10 cellular contexts compared by ENCODE assay signal in the genomic region with DNA sequence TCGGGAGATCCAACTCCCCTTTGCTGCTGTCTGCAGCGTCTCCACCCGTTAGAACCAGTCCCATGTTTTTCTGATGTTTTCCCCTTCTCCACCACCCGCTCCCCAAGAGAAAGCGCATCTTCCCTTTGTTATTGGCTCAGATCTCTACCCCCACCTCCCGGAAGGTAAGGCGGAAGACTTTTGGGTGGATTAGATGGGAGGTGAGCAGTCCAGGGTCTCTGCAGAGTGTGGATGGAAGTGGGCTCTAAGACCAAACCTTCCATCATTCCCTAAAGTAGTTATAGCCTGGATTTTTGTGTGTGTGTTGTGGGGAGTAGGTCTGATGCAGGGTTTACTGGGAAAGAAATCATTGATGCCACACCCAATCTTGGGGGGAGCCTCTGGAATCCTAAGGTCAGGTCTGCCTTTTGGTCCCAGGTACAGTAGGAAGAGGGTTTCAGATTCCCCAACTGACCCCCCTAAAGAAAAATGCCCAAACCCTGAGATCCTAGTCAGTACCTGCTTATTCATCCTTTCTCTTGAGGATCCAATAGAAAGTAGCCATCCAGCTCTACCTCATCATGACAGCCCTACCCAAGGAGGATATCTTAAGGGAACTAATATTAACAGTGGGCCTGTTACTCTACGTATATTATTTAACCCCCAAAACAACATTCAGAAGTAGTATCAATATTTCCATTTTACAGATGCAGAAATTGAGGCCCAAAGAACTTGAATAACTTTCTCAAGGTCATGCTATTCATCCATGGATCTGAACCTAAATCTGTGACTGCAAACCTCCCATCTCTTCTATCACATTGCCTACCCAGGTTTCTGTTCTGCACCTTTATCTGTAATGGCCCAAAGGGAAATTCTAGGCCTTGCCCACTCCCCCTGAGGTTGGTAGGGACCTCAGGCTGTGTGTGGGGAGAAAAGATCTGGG. TPM values are rescaled to one million over a fixed set of nuclear protein-coding genes. Genes with fewer than 3 reads are reported as not detected.
DNase-seq lines count a peak whose midpoint lies in the region; ATAC-seq, FAIRE-seq and TF ChIP-seq lines count a peak whose summit lies in the region.
"Had no signal": no experiment of that assay in that cellular context is flagged by ENCODE, and none has a peak within 500 bp of the region (broad histone marks: within the 10 kb centered on the region; RNA-seq: fewer than 3 reads in every experiment).

No MANE protein-coding gene starts in this region.

- ATAC-seq in SK-N-SH treated with all-trans-retinoic acid at 6 μM for 48 hours (no peak), activated B cell treated with CpG ODN at 0.5 μM for 24 hours (ENCODE audit: low read depth) (no peak), HG03469 (IDR thresholded peaks at IDR 0.05; ENCODE audit: unreplicated experiment) (no peak)

- H3K4me1 ChIP-seq in SK-N-SH (ENCODE audit: control insufficient read depth in 1 of 2, insufficient read depth in 2 of 2, low read depth in 1 of 2, low read length in 1 of 2) = peaks cover 8 to 39% of the 10 kb centered on the region in 2 experiments

- H3K4me1 Mint-ChIP-seq in activated B cell treated with CpG ODN at 0.5 μM for 24 hours = peaks cover 26% of the 10 kb centered on the region

- no peaks in the 10 kb centered on the region for H3K9me3 Mint-ChIP-seq in activated B cell treated with CpG ODN at 0.5 μM for 24 hours

- TF ChIP-seq EP300 in SK-N-SH (IDR thresholded peaks at IDR 0.05; ENCODE audit: borderline replicate concordance in 1 of 2, low read depth in 1 of 2, low read length in 1 of 2) = no peak

- peak overlapping the region; percentile 94 for H3K4me2 ChIP-seq in SK-N-SH

- TF ChIP-seq CTCF in SK-N-SH (IDR thresholded peaks at IDR 0.05) (no peak), activated B cell treated with CpG ODN at 0.5 μM for 24 hours (IDR thresholded peaks at IDR 0.05) (no peak), fibroblast of mammary gland (conservative IDR thresholded peaks at IDR 0.05; ENCODE audit: control insufficient read depth, insufficient read depth, low read depth, low read length) (no peak)

- peak overlapping the region; percentile 90 to 94 for H3K4me3 ChIP-seq in SK-N-SH (ENCODE audit: low read depth in 2 of 2, low read length in 1 of 2)
- peak overlapping the region; percentile 54 for H3K4me3 ChIP-seq in fibroblast of mammary gland (ENCODE audit: control insufficient read depth, low read depth, low read length)

- no peaks in the 10 kb centered on the region for H3K27me3 ChIP-seq in SK-N-SH (ENCODE audit: insufficient read depth)

- peaks cover 6% of the 10 kb centered on the region for H3K36me3 Mint-ChIP-seq in activated B cell treated with CpG ODN at 0.5 μM for 24 hours (ENCODE audit: low read depth)

- DNase-seq in SK-N-SH = no peak
- DNase-seq in activated B cell treated with CpG ODN at 0.5 μM for 24 hours = no peak
- no peak for DNase-seq in fibroblast of mammary gland (ENCODE audit: low read depth)
- peak; percentile 35 for DNase-seq in retina
- DNase-seq in urothelium cell line (ENCODE audit: low spot score) = no peak
- no peak for DNase-seq in NCI-H1417 treated with DMSO at 0.1 percent for 48 hours (lab: John Stamatoyannopoulos, UW)
- DNase-seq: MM.1S had no signal

- H3K27ac Mint-ChIP-seq in activated B cell treated with CpG ODN at 0.5 μM for 24 hours = no peak overlapping the region

- H3F3A ChIP-seq in SK-N-SH (replicated peaks; ENCODE audit: insufficient read depth) = peaks cover 6% of the 10 kb centered on the region

- no peak for FAIRE-seq in urothelium cell line (lab: Jason Lieb, UNC)

- CTCF ChIA-PET in SK-N-SH (lab: Yijun Ruan, JAX) = interaction anchor here (0.7 to 5.1 kb wide), 2 partner anchors 32 to 34 kb away, joined by 3 to 24 read pairs; no protein-coding TSS in a partner anchor
- CTCF ChIA-PET in activated B cell treated with CpG ODN at 0.5 μM for 24 hours (lab: Charles Lee) = no interaction called here

- intact Hi-C loops in activated B cell treated with CpG ODN at 0.5 μM for 24 hours (cut with micrococcal nuclease) = no loop called here

- peak overlapping the region in 1 of 2 experiments; percentile 86; a peak in 1 of 4 replicates for H3K27ac ChIP-seq in SK-N-SH (ENCODE audit: low read depth in 2 of 2, low read length in 1 of 2)
- H3K27ac ChIP-seq: 22Rv1 had no signal

- no peaks in the 10 kb centered on the region for H4K20me1 ChIP-seq in SK-N-SH (ENCODE audit: insufficient read depth)

- H3K4me3 Mint-ChIP-seq in activated B cell treated with CpG ODN at 0.5 μM for 24 hours = peak overlapping the region; percentile 75

- H2AFZ ChIP-seq in SK-N-SH (ENCODE audit: low read depth) = peak overlapping the region; percentile 95; the same call in 1 of the 2 replicates

- no peaks in the 10 kb centered on the region for H3K9me3 ChIP-seq in SK-N-SH

- peaks cover 10% of the 10 kb centered on the region for H3K27me3 Mint-ChIP-seq in activated B cell treated with CpG ODN at 0.5 μM for 24 hours

- POLR2A ChIA-PET in SK-N-SH (lab: Yijun Ruan, JAX) (no interaction called here), activated B cell treated with CpG ODN at 0.5 μM for 24 hours (lab: Charles Lee) (no interaction called here)

- no peaks in the 10 kb centered on the region for H3K9me2 ChIP-seq in SK-N-SH

- no peak for TF ChIP-seq RAD21 in SK-N-SH (IDR thresholded peaks at IDR 0.05; ENCODE audit: low read length)

- WGBS in SK-N-SH (ENCODE audit: low lambda C conversion rate) = 40% methylated on average over 8 of the region's 8 CpGs

- H3K36me3 ChIP-seq in SK-N-SH (replicated peaks in 1 of 2; ENCODE audit: control insufficient read depth in 1 of 2, insufficient read depth in 2 of 2, low read length in 1 of 2) = peaks cover 2 to 9% of the 10 kb centered on the region in 2 experiments

- H3K9ac ChIP-seq in SK-N-SH = peak overlapping the region; percentile 59

- H3K79me2 ChIP-seq in SK-N-SH (ENCODE audit: insufficient read depth) = peaks cover 52% of the 10 kb centered on the region

TF ChIP-seq in SK-N-SH, 30 proteins besides CTCF, POLR2A, EP300 and RAD21 (continues in another document):
- TF ChIP-seq, protein P1, sequence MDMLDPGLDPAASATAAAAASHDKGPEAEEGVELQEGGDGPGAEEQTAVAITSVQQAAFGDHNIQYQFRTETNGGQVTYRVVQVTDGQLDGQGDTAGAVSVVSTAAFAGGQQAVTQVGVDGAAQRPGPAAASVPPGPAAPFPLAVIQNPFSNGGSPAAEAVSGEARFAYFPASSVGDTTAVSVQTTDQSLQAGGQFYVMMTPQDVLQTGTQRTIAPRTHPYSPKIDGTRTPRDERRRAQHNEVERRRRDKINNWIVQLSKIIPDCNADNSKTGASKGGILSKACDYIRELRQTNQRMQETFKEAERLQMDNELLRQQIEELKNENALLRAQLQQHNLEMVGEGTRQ (IDR thresholded peaks at IDR 0.05; ENCODE audit: borderline replicate concordance, low read depth, low read length) = no peak
- TF ChIP-seq TEAD4 (IDR thresholded peaks at IDR 0.05; ENCODE audit: borderline replicate concordance, insufficient read depth) (no peak), SMC3 (IDR thresholded peaks at IDR 0.05; ENCODE audit: low read depth, low read length) (no peak), NRF1 (IDR thresholded peaks at IDR 0.05; ENCODE audit: low read depth, low read length) (no peak)

TF ChIP-seq in SK-N-SH treated with all-trans-retinoic acid at 6 μM for 48 hours, 23 proteins besides CTCF, POLR2A, EP300 and RAD21 (continues in another document):
- TF ChIP-seq CSDC2 (CRISPR knock-in tag; IDR thresholded peaks at IDR 0.05) (no peak), ESRRG (CRISPR knock-in tag; IDR thresholded peaks at IDR 0.05) (no peak), ISL1 (CRISPR knock-in tag; IDR thresholded peaks at IDR 0.05) (no peak)
- TF ChIP-seq, protein P2, sequence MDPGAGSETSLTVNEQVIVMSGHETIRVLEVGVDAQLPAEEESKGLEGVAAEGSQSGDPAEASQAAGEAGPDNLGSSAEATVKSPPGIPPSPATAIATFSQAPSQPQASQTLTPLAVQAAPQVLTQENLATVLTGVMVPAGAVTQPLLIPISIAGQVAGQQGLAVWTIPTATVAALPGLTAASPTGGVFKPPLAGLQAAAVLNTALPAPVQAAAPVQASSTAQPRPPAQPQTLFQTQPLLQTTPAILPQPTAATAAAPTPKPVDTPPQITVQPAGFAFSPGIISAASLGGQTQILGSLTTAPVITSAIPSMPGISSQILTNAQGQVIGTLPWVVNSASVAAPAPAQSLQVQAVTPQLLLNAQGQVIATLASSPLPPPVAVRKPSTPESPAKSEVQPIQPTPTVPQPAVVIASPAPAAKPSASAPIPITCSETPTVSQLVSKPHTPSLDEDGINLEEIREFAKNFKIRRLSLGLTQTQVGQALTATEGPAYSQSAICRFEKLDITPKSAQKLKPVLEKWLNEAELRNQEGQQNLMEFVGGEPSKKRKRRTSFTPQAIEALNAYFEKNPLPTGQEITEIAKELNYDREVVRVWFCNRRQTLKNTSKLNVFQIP (CRISPR knock-in tag; IDR thresholded peaks at IDR 0.05; ENCODE audit: borderline replicate concordance, low read depth) = no peak

RNA-seq across cellular contexts. Expression of a gene that starts 1.0 kb away (rescaled TPM):
- polyA plus RNA-seq in SK-N-SH (2012; rRNA removed) = 6.2 and 8.9 TPM in 2 replicates
- polyA plus RNA-seq in SK-N-SH (2012; cell fraction: cytosol; rRNA removed) = 2.8 and 3.8 TPM in 2 replicates
- polyA plus RNA-seq in SK-N-SH (2012; cell fraction: nucleus; rRNA removed) = 32.0 and 36.4 TPM in 2 replicates
- total RNA-seq in activated B cell treated with CpG ODN at 0.5 μM for 24 hours = 0.13 and 0.15 TPM in 2 replicates

RNA-seq across cellular contexts. Expression of a gene that starts 3.9 kb away (rescaled TPM):
- polyA plus RNA-seq in SK-N-SH (2012; rRNA removed) = 122 and 139 TPM in 2 replicates
- 120 and 135 TPM in 2 replicates for polyA plus RNA-seq in SK-N-SH (2012; cell fraction: cytosol; rRNA removed)
- 165 and 176 TPM in 2 replicates for polyA plus RNA-seq in SK-N-SH (2012; cell fraction: nucleus; rRNA removed)
- total RNA-seq in activated B cell treated with CpG ODN at 0.5 μM for 24 hours = 83.3 and 91.8 TPM in 2 replicates

RNA-seq across cellular contexts. Expression of a gene that starts 28.3 kb away (rescaled TPM):
- polyA plus RNA-seq in SK-N-SH (2012; rRNA removed) = 3.6 and 8.6 TPM in 2 replicates
- 3.1 and 6.8 TPM in 2 replicates for polyA plus RNA-seq in SK-N-SH (2012; cell fraction: cytosol; rRNA removed)
- 25.4 TPM in 2 replicates for polyA plus RNA-seq in SK-N-SH (2012; cell fraction: nucleus; rRNA removed)
- total RNA-seq in activated B cell treated with CpG ODN at 0.5 μM for 24 hours = 96.0 and 105 TPM in 2 replicates

RNA-seq across cellular contexts. Expression of a gene that starts 30.6 kb away (rescaled TPM):
- polyA plus RNA-seq in SK-N-SH (2012; rRNA removed) = 26.3 and 36.5 TPM in 2 replicates
- polyA plus RNA-seq in SK-N-SH (2012; cell fraction: cytosol; rRNA removed) = 21.4 and 22.5 TPM in 2 replicates
- 82.2 and 97.2 TPM in 2 replicates for polyA plus RNA-seq in SK-N-SH (2012; cell fraction: nucleus; rRNA removed)
- total RNA-seq in activated B cell treated with CpG ODN at 0.5 μM for 24 hours = 30.5 and 34.3 TPM in 2 replicates

RNA-seq across cellular contexts. Expression of a gene that starts 40.1 kb away (rescaled TPM):
- polyA plus RNA-seq in SK-N-SH (2012; rRNA removed) = 34.2 and 40.1 TPM in 2 replicates
- polyA plus RNA-seq in SK-N-SH (2012; cell fraction: cytosol; rRNA removed) = 35.5 and 40.3 TPM in 2 replicates
- polyA plus RNA-seq in SK-N-SH (2012; cell fraction: nucleus; rRNA removed) = 25.2 and 35.0 TPM in 2 replicates
- total RNA-seq in activated B cell treated with CpG ODN at 0.5 μM for 24 hours = 16.5 and 17.9 TPM in 2 replicates
